Comparison of ENCODE assay signal across 14 cellular contexts in genomic region chr4:148053298-148054003, GRCh38.
DNase-seq lines count a peak whose midpoint lies in the region; ATAC-seq and TF ChIP-seq lines count a peak whose summit lies in the region.
"Had no signal": no experiment of that assay in that cellular context is flagged by ENCODE, and none has a peak within 500 bp of the region (broad histone marks: within the 10 kb centered on the region; RNA-seq: fewer than 3 reads in every experiment).

No MANE protein-coding gene starts in this region.

- no peak overlapping the region for H3K4me3 Mint-ChIP-seq in activated naive CD4-positive, alpha-beta T cell treated with anti-CD3 and anti-CD28 coated beads for 36 hours
- H3K4me3 Mint-ChIP-seq: brain had no signal

- no peak for TF ChIP-seq CTCF in parathyroid adenoma (IDR thresholded peaks at IDR 0.05)

- H3K9ac ChIP-seq in parathyroid adenoma: no peak overlapping the region

- H3K9me3 ChIP-seq in parathyroid adenoma (ENCODE audit: control insufficient read depth, low read length): no peaks in the 10 kb centered on the region
- H3K9me3 ChIP-seq: gastroesophageal sphincter, stomach had no signal

- H3K27me3 ChIP-seq in parathyroid adenoma (ENCODE audit: control insufficient read depth, insufficient read depth, low read length): no peaks in the 10 kb centered on the region
- H3K27me3 ChIP-seq: gastroesophageal sphincter, stomach had no signal

- peaks cover 56% of the 10 kb centered on the region for H3K4me1 ChIP-seq in parathyroid adenoma

- intact Hi-C loops in activated naive CD4-positive, alpha-beta T cell treated with anti-CD3 and anti-CD28 coated beads for 36 hours (cut with micrococcal nuclease): loop anchor here (5.0 kb wide), 3 partner anchors 71 to 321 kb away; partner anchors contain the start of gene ARHGAP10

- H3K4me3 ChIP-seq in parathyroid adenoma (ENCODE audit: low read depth, low read length): no peak overlapping the region
- H3K4me3 ChIP-seq: gastroesophageal sphincter, stomach had no signal

- peaks cover 8% of the 10 kb centered on the region for H3K36me3 Mint-ChIP-seq in activated naive CD4-positive, alpha-beta T cell treated with anti-CD3 and anti-CD28 coated beads for 36 hours (ENCODE audit: low read depth)

- no peak for DNase-seq in activated naive CD4-positive, alpha-beta T cell treated with anti-CD3 and anti-CD28 coated beads for 36 hours
- no peak for DNase-seq in activated naive CD4-positive, alpha-beta T cell treated with Interleukin-2 at 50 U/mL for 16 hours
- DNase-seq in NCI-H82 (lab: John Stamatoyannopoulos, UW) (peak; percentile 80), astrocyte of the hippocampus (ENCODE audit: low read depth, low spot score) (peak; percentile 20), T-helper 1 cell (no peak), NCI-H128 (lab: John Stamatoyannopoulos, UW; ENCODE audit: unreplicated experiment) (no peak)
- DNase-seq: effector memory CD4-positive, alpha-beta T cell; islet precursor cell; stomach; T1000 had no signal

- ATAC-seq in esophagus mucosa: no peak
- ATAC-seq: gastroesophageal sphincter had no signal

- CTCF ChIA-PET in activated naive CD4-positive, alpha-beta T cell treated with anti-CD3 and anti-CD28 coated beads for 36 hours (lab: Charles Lee): no interaction called here

- no peaks in the 10 kb centered on the region for H3K79me2 ChIP-seq in parathyroid adenoma

- H3K9me3 Mint-ChIP-seq in activated naive CD4-positive, alpha-beta T cell treated with anti-CD3 and anti-CD28 coated beads for 36 hours: peaks cover 6% of the 10 kb centered on the region

- H3K4me2 ChIP-seq in parathyroid adenoma (ENCODE audit: low read length): peak overlapping the region; percentile 16

- H3K27ac Mint-ChIP-seq in activated naive CD4-positive, alpha-beta T cell treated with anti-CD3 and anti-CD28 coated beads for 36 hours: peak overlapping the region; percentile 35

- no peaks in the 10 kb centered on the region for H3K27me3 Mint-ChIP-seq in activated naive CD4-positive, alpha-beta T cell treated with anti-CD3 and anti-CD28 coated beads for 36 hours (ENCODE audit: low read depth)

- peak overlapping the region; percentile 31 for H2AFZ ChIP-seq in parathyroid adenoma

- peak overlapping the region; percentile 92 for H3K27ac ChIP-seq in parathyroid adenoma

- H3K36me3 ChIP-seq in parathyroid adenoma (ENCODE audit: control insufficient read depth, insufficient read depth, low read length): no peaks in the 10 kb centered on the region

- peaks cover 66% of the 10 kb centered on the region for H3K4me1 Mint-ChIP-seq in activated naive CD4-positive, alpha-beta T cell treated with anti-CD3 and anti-CD28 coated beads for 36 hours (ENCODE audit: low read depth)

Comparison
In these comparisons a context has a peak if more than half of its experiments do, and no peak if none do; other contexts are left out.
1. DNase-seq: peak in NCI-H82 (single experiment) and astrocyte of the hippocampus (single experiment); none in activated naive CD4-positive, alpha-beta T cell treated with anti-CD3 and anti-CD28 coated beads for 36 hours (single experiment), activated naive CD4-positive, alpha-beta T cell treated with Interleukin-2 at 50 U/mL for 16 hours (single experiment), T-helper 1 cell (0 of 5) and NCI-H128 (single experiment).